Comparison of ENCODE assay signal across 1 cellular context in genomic region chr17:82048571-82048971, GRCh38.
TF ChIP-seq lines count a peak whose summit lies in the region.

No MANE protein-coding gene starts in this region.

TF ChIP-seq in HepG2, 621 proteins besides CTCF, POLR2A, EP300 and RAD21:
- no peak for TF ChIP-seq PAX8 (CRISPR knock-in tag; IDR thresholded peaks at IDR 0.05; ENCODE audit: borderline replicate concordance)
- TF ChIP-seq ZNF788 (CRISPR knock-in tag; IDR thresholded peaks at IDR 0.05; ENCODE audit: borderline replicate concordance) = no peak
- no peak for TF ChIP-seq STAG1 (CRISPR knock-in tag; IDR thresholded peaks at IDR 0.05)
- no peak for TF ChIP-seq MAFF (IDR thresholded peaks at IDR 0.05; ENCODE audit: low read depth, low read length)
- TF ChIP-seq SCMH1 (CRISPR knock-in tag; IDR thresholded peaks at IDR 0.05; ENCODE audit: borderline replicate concordance) = no peak
- TF ChIP-seq NRL (CRISPR knock-in tag; IDR thresholded peaks at IDR 0.05; ENCODE audit: borderline replicate concordance) = no peak
- TF ChIP-seq GPN1 (CRISPR knock-in tag; IDR thresholded peaks at IDR 0.05; ENCODE audit: borderline replicate concordance) = no peak
- no peak for TF ChIP-seq SALL1 (CRISPR knock-in tag; IDR thresholded peaks at IDR 0.05)
- TF ChIP-seq TFDP2 (CRISPR knock-in tag; IDR thresholded peaks at IDR 0.05) = no peak
- no peak for TF ChIP-seq DPF2 (CRISPR knock-in tag; IDR thresholded peaks at IDR 0.05; ENCODE audit: borderline replicate concordance, low read depth)
- no peak for TF ChIP-seq DMAP1 (CRISPR knock-in tag; IDR thresholded peaks at IDR 0.05)
- no peak for TF ChIP-seq THYN1 (CRISPR knock-in tag; IDR thresholded peaks at IDR 0.05; ENCODE audit: borderline replicate concordance, low read depth)
- TF ChIP-seq NR2C2 (CRISPR knock-in tag; IDR thresholded peaks at IDR 0.05; ENCODE audit: borderline replicate concordance) = 0 out of 2 replicates have a peak, but pooled peaks have one; percentile 27
- peak; percentile 65; the same call in 1 of the 2 replicates for TF ChIP-seq RBFOX2 (IDR thresholded peaks at IDR 0.05; ENCODE audit: low read depth, low read length)
- peak; percentile 10 for TF ChIP-seq AGO2 (optimal IDR thresholded peaks at IDR 0.05; ENCODE audit: low read depth, low read length)
